11 cellular contexts compared by ENCODE assay signal in genomic region chr11:66314186-66314501, GRCh38. TPM values are rescaled to one million over a fixed set of nuclear protein-coding genes. Genes with fewer than 3 reads are reported as not detected.
A peak's percentile ranks its signal among the peaks of the same experiment; 100 is the strongest.
DNase-seq lines count a peak whose midpoint lies in the region; ATAC-seq and TF ChIP-seq lines count a peak whose summit lies in the region.
"Had no signal": no experiment of that assay in that cellular context is flagged by ENCODE, and none has a peak within 500 bp of the region (broad histone marks: within the 10 kb centered on the region; RNA-seq: fewer than 3 reads in every experiment).

No MANE protein-coding gene starts in this region.

- peak overlapping the region; percentile 89; the same call in 1 of the 2 replicates for H2BK120ac ChIP-seq in IMR-90 (ENCODE audit: low read depth, low read length)

- in situ Hi-C loops in IMR-90 (cut with MboI; ENCODE audit: low sequenced_read_pairs) = no loop called here

- dilution Hi-C loops in IMR-90 (cut with HindIII; ENCODE audit: low sequenced_read_pairs, unreplicated experiment) = no loop called here

- H3K14ac ChIP-seq in IMR-90 (replicated peaks; ENCODE audit: low read depth, low read length) = peak overlapping the region; percentile 94

- peak overlapping the region; percentile 35 for H3K18ac ChIP-seq in IMR-90 (ENCODE audit: low read depth, low read length)

- no TSS peak for BruUV-seq in IMR-90 (replicated peaks; lab: Mats Ljungman, UMichigan)

- H3K9ac ChIP-seq in IMR-90 (ENCODE audit: low read depth, low read length) (peak overlapping the region; percentile 95), endodermal cell (ENCODE audit: extremely low read depth, low read length, poor library complexity, severe bottlenecking) (no peak overlapping the region)

- peaks cover 33% of the 10 kb centered on the region for H3K79me2 ChIP-seq in osteoblast (ENCODE audit: insufficient read depth, low read length)

- H3K9me3 ChIP-seq in IMR-90 (ENCODE audit: control insufficient read depth, insufficient read depth, low read length) (no peaks in the 10 kb centered on the region), endodermal cell (ENCODE audit: control insufficient read depth, low read length) (no peaks in the 10 kb centered on the region), osteoblast (ENCODE audit: low read depth, low read length) (no peaks in the 10 kb centered on the region), ovary (no peaks in the 10 kb centered on the region)

- H2BK20ac ChIP-seq in IMR-90 (ENCODE audit: low read depth, low read length) = peak overlapping the region; percentile 32

- DNase-seq in BJ (ENCODE audit: low read depth) (no peak), IMR-90 (no peak), endodermal cell (no peak), osteoblast (ENCODE audit: insufficient read length, low spot score, missing footprints) (peak; percentile 66), NCI-H2227 treated with DMSO at 0.1 percent for 48 hours (lab: John Stamatoyannopoulos, UW) (no peak), ovary (no peak)
- DNase-seq in stimulated activated naive CD4-positive, alpha-beta T cell (lab: John Stamatoyannopoulos, UW) = no peak
- DNase-seq: GDM1; NK-92 treated with Interleukin-12 subunit alpha and Interleukin-12 subunit beta, amount 100 ng/mL, for 24 hours had no signal

- no peak overlapping the region for H3K27ac Mint-ChIP-seq in endodermal cell

- WGBS in IMR-90 (ENCODE audit: extremely low coverage in 2 of 2, insufficient read length in 1 of 2), 2 experiments = no CpG with 5 or more reads among the region's 1 CpG
- whole genome bisulfite sequencing in endodermal cell (ENCODE audit: insufficient coverage in 1 of 2, insufficient read length in 1 of 2), 2 experiments = 80% methylated on average over 1 of the region's 1 CpG; no CpG with 5 or more reads in 1 of the 2 experiments
- WGBS in ovary, 3 donors = 17 to 29% (median 19%) methylated on average over 1 of the region's 1 CpG

- TF ChIP-seq CTCF in BJ (IDR thresholded peaks at IDR 0.05; ENCODE audit: insufficient read depth, low read depth, low read length) = no peak
- no peak for TF ChIP-seq CTCF in IMR-90 (conservative IDR thresholded peaks at IDR 0.05; ENCODE audit: low read depth, low read length)
- no peak for TF ChIP-seq CTCF in endodermal cell (conservative IDR thresholded peaks at IDR 0.05)
- no peak for TF ChIP-seq CTCF in osteoblast (IDR thresholded peaks at IDR 0.05; ENCODE audit: extremely low read depth, low read depth, low read length)
- TF ChIP-seq CTCF in ovary (IDR thresholded peaks at IDR 0.05) = no peak

- H3K36me3 ChIP-seq in BJ (ENCODE audit: control insufficient read depth, insufficient read depth, low read length) = no peaks in the 10 kb centered on the region; the same call in 1 of the 2 replicates
- H3K36me3 ChIP-seq in IMR-90 (ENCODE audit: control insufficient read depth, insufficient read depth, low read length) = no peaks in the 10 kb centered on the region
- H3K36me3 ChIP-seq in endodermal cell (ENCODE audit: control insufficient read depth, insufficient read depth, low read length) = no peaks in the 10 kb centered on the region
- no peaks in the 10 kb centered on the region for H3K36me3 ChIP-seq in osteoblast (ENCODE audit: insufficient read depth, low read length)
- no peaks in the 10 kb centered on the region for H3K36me3 ChIP-seq in ovary

- peak overlapping the region; percentile 72 for H3K4me3 Mint-ChIP-seq in endodermal cell

- no peak for ATAC-seq in IMR-90 (ENCODE audit: low read depth)
- no peak for ATAC-seq in HG03097 (IDR thresholded peaks at IDR 0.05; ENCODE audit: low FRiP score, unreplicated experiment)

- no peak overlapping the region for H2AFZ ChIP-seq in IMR-90 (replicated peaks; ENCODE audit: low read length, poor library complexity)
- no peak overlapping the region for H2AFZ ChIP-seq in osteoblast (ENCODE audit: low read length)

- CTCF ChIA-PET in BJ (lab: Yijun Ruan, JAX) (interaction anchor here (2.4 to 11.3 kb wide), 5 partner anchors 11 to 94 kb away, joined by 9 to 201 read pairs (median 81); partner anchors contain the start of genes BRMS1 and RIN1), IMR-90 (lab: Yijun Ruan, JAX) (no interaction called here)

- peak overlapping the region; percentile 93 for H2AK9ac ChIP-seq in IMR-90 (replicated peaks; ENCODE audit: low read depth, low read length, poor library complexity)

- peaks cover 24% of the 10 kb centered on the region for H3K27me3 Mint-ChIP-seq in endodermal cell (ENCODE audit: insufficient read depth)

- H3K79me1 ChIP-seq in IMR-90 (ENCODE audit: low read depth in 1 of 2, low read length in 2 of 2) = peaks cover 0 to 41% of the 10 kb centered on the region in 2 experiments; a peak in 2 of 4 replicates

- H2BK15ac ChIP-seq in IMR-90 (ENCODE audit: low read depth, low read length) = peak overlapping the region; percentile 69; the same call in 1 of the 3 replicates

- H4K91ac ChIP-seq in IMR-90 (ENCODE audit: insufficient read depth, low read depth, low read length) = peak overlapping the region; percentile 77

- H4K8ac ChIP-seq in IMR-90 (ENCODE audit: low read depth in 2 of 2, low read length in 2 of 2) = peak overlapping the region; percentile 67 to 74; a peak in 3 of 4 replicates

- H3K36me3 Mint-ChIP-seq in endodermal cell (ENCODE audit: low read depth) = no peaks in the 10 kb centered on the region

- H3K23ac ChIP-seq in IMR-90 (ENCODE audit: low read depth, low read length) = peak overlapping the region; percentile 90

- H3K9me1 ChIP-seq in IMR-90 (ENCODE audit: insufficient read depth, low read length) = peaks cover 10% of the 10 kb centered on the region

- peak overlapping the region; percentile 93 for H3K27ac ChIP-seq in IMR-90 (ENCODE audit: insufficient read depth, low read length)
- H3K27ac ChIP-seq in endodermal cell (ENCODE audit: low read depth, low read length) = no peak overlapping the region
- H3K27ac ChIP-seq in osteoblast (ENCODE audit: low read depth, low read length) = peak overlapping the region; percentile 94
- H3K27ac ChIP-seq in ovary = peak overlapping the region in 1 of 2 donors; percentile 79

- H4K5ac ChIP-seq in IMR-90 (ENCODE audit: low read depth, low read length) = peak overlapping the region; percentile 90

- H3K27me3 ChIP-seq in BJ (ENCODE audit: control insufficient read depth, insufficient read depth, low read length) (no peaks in the 10 kb centered on the region), IMR-90 (ENCODE audit: control insufficient read depth, insufficient read depth, low read length) (no peaks in the 10 kb centered on the region), endodermal cell (ENCODE audit: control insufficient read depth, insufficient read depth, low read length, poor library complexity, severe bottlenecking) (no peaks in the 10 kb centered on the region), osteoblast (ENCODE audit: insufficient read depth, low read length) (no peaks in the 10 kb centered on the region), ovary (no peaks in the 10 kb centered on the region)

- H4K20me1 ChIP-seq in IMR-90 (ENCODE audit: insufficient read depth, low read length) (peaks cover 39% of the 10 kb centered on the region), osteoblast (ENCODE audit: insufficient read depth, low read length) (peaks cover 25% of the 10 kb centered on the region)

- peak overlapping the region; percentile 77 for H2AK5ac ChIP-seq in IMR-90 (ENCODE audit: low read depth, low read length)

- H3K4me1 Mint-ChIP-seq in endodermal cell = peaks cover 9% of the 10 kb centered on the region

- H3K4me3 ChIP-seq in BJ (ENCODE audit: low read depth, low read length) (peak overlapping the region; percentile 69), IMR-90 (ENCODE audit: insufficient read depth, low read depth, low read length) (peak overlapping the region; percentile 72), endodermal cell (ENCODE audit: low read length) (no peak overlapping the region), osteoblast (ENCODE audit: insufficient read depth, low read length) (peak overlapping the region; percentile 75), ovary (no peak overlapping the region)

- peak overlapping the region; percentile 77 for H2BK5ac ChIP-seq in IMR-90 (ENCODE audit: low read depth, low read length, poor library complexity, severe bottlenecking)

- TF ChIP-seq POLR2A in IMR-90 (IDR thresholded peaks at IDR 0.05; ENCODE audit: low read depth, low read length) = peak; percentile 68; the same call in 1 of the 2 replicates
- no peak for TF ChIP-seq POLR2A in ovary (IDR thresholded peaks at IDR 0.05)

- peak overlapping the region; percentile 81 for H3K4ac ChIP-seq in IMR-90 (ENCODE audit: low read depth, low read length)

- H3K4me1 ChIP-seq in IMR-90 (ENCODE audit: control insufficient read depth, insufficient read depth, low read length) = peaks cover 32% of the 10 kb centered on the region
- peaks cover 3% of the 10 kb centered on the region for H3K4me1 ChIP-seq in endodermal cell (ENCODE audit: control insufficient read depth, insufficient read depth, low read length)
- H3K4me1 ChIP-seq in osteoblast (ENCODE audit: insufficient read depth, low read length) = peaks cover 58% of the 10 kb centered on the region
- peaks cover 33% of the 10 kb centered on the region for H3K4me1 ChIP-seq in ovary (ENCODE audit: insufficient read depth)

- POLR2A ChIA-PET in BJ (lab: Charles Lee) (interaction anchor here (0.7 to 3.8 kb wide), 4 partner anchors 21 to 97 kb away, joined by 3 to 34 read pairs (median 11); partner anchors contain the start of genes RIN1 and YIF1A), IMR-90 (lab: Charles Lee; ENCODE audit: unreplicated experiment) (interaction anchor here (1.7 to 2.9 kb wide), 2 partner anchors 13 to 15 kb away, joined by 7 to 18 read pairs; no protein-coding TSS in a partner anchor)

- no peak for TF ChIP-seq RAD21 in IMR-90 (IDR thresholded peaks at IDR 0.05; ENCODE audit: low read length)

- peak overlapping the region; percentile 67; the same call in 1 of the 2 replicates for H3K56ac ChIP-seq in IMR-90 (ENCODE audit: extremely low read depth, insufficient read depth, low read length)

- peaks cover 6% of the 10 kb centered on the region for H3K9me3 Mint-ChIP-seq in endodermal cell

- intact Hi-C loops in IMR-90 (cut with micrococcal nuclease) (no loop called here), ovary (cut with DNase I) (no loop called here)

- H3K4me2 ChIP-seq in IMR-90 (ENCODE audit: low read depth, low read length) (peak overlapping the region; percentile 85), osteoblast (ENCODE audit: insufficient read depth, low read length) (peak overlapping the region; percentile 96)

- no peak for TF ChIP-seq EP300 in ovary (IDR thresholded peaks at IDR 0.05)

RNA-seq across cellular contexts. Expression of gene CD248, which starts 2.7 kb away (rescaled TPM):
- polyA plus RNA-seq in BJ (2011; rRNA removed) = 83.0 and 180 TPM in 2 replicates
- 54.8 and 83.5 TPM in 2 replicates for polyA minus RNA-seq in BJ (2011; rRNA and poly(A)+ RNA removed)
- 19.5 and 25.6 TPM in 2 replicates for total RNA-seq in IMR-90 (2012; rRNA removed)
- 209 and 223 TPM in 2 replicates for polyA plus RNA-seq in IMR-90 (2012; rRNA removed)
- 280 and 375 TPM in 2 replicates for polyA plus RNA-seq in IMR-90 (2012; cell fraction: cytosol; rRNA removed)
- 114 and 198 TPM in 2 replicates for polyA plus RNA-seq in IMR-90 (2012; cell fraction: nucleus; rRNA removed; ENCODE audit: low replicate concordance)
- under 1 TPM; 0.33 to 0.40 TPM for total RNA-seq in endodermal cell
- polyA plus RNA-seq in endodermal cell (2013, experiment 1 of 2) = 4.7 TPM
- 5.5 TPM for polyA plus RNA-seq in endodermal cell (2013, experiment 2 of 2)
- total RNA-seq in osteoblast = 103 and 107 TPM in 2 replicates
- total RNA-seq in ovary = 10 to 100 TPM in 6 of 7 donors, 1 to 10 TPM in 1; 4.9 to 47.9 (median 19.9) TPM
- polyA plus RNA-seq in ovary = 10 to 100 TPM in 1 of 2 donors, 1 to 10 TPM in 1; 6.3 to 17.2 TPM
- total RNA-seq: endothelial cell of umbilical vein had no signal

RNA-seq across cellular contexts. Expression of gene RIN1, which starts 22.1 kb away (rescaled TPM):
- polyA plus RNA-seq in BJ (2011; rRNA removed) (6.3 and 9.2 TPM in 2 replicates), IMR-90 (2012; rRNA removed) (20.8 and 27.1 TPM in 2 replicates), ovary (1 to 10 TPM in 1 of 2 donors, under 1 TPM in 1; 0.52 to 3.5 TPM)
- 5.4 and 5.8 TPM in 2 replicates for polyA minus RNA-seq in BJ (2011; rRNA and poly(A)+ RNA removed)
- total RNA-seq in IMR-90 (2012; rRNA removed) (9.9 and 10.6 TPM in 2 replicates), endodermal cell (1 to 10 TPM; 2.2 to 2.6 TPM), osteoblast (27.1 and 31.8 TPM in 2 replicates), ovary (1 to 10 TPM; 1.8 to 9.5 (median 6.3) TPM)
- polyA plus RNA-seq in IMR-90 (2012; cell fraction: cytosol; rRNA removed) = 19.8 and 26.9 TPM in 2 replicates
- 58.8 and 120 TPM in 2 replicates for polyA plus RNA-seq in IMR-90 (2012; cell fraction: nucleus; rRNA removed; ENCODE audit: low replicate concordance)
- polyA plus RNA-seq in endodermal cell (2013, experiment 1 of 2) = 3.6 TPM
- polyA plus RNA-seq in endodermal cell (2013, experiment 2 of 2) = 4.0 TPM

RNA-seq across cellular contexts. Expression of gene TMEM151A, which starts 22.4 kb away (rescaled TPM):
- 0.15 TPM in 1 of 2 replicates, not detected in the other for polyA plus RNA-seq in BJ (2011; rRNA removed)
- polyA minus RNA-seq in BJ (2011; rRNA and poly(A)+ RNA removed) = 0.14 and 0.26 TPM in 2 replicates
- total RNA-seq in IMR-90 (2012; rRNA removed) = not detected in 2 replicates
- polyA plus RNA-seq in IMR-90 (2012; rRNA removed) = 0.03 and 0.07 TPM in 2 replicates
- 0.04 and 0.18 TPM in 2 replicates for polyA plus RNA-seq in IMR-90 (2012; cell fraction: cytosol; rRNA removed)
- polyA plus RNA-seq in IMR-90 (2012; cell fraction: nucleus; rRNA removed; ENCODE audit: low replicate concordance) = 0.11 and 0.21 TPM in 2 replicates
- under 1 TPM in 1 of 2 donors, not detected in 1; 0.20 TPM for total RNA-seq in endodermal cell
- 0.50 TPM for polyA plus RNA-seq in endodermal cell (2013, experiment 1 of 2)
- polyA plus RNA-seq in endodermal cell (2013, experiment 2 of 2) = 0.41 TPM
- 0.29 and 0.36 TPM in 2 replicates for total RNA-seq in osteoblast
- 10 to 100 TPM in 1 of 7 donors, under 1 TPM in 3, not detected in 3; 0.20 to 10.8 (median 0.60) TPM for total RNA-seq in ovary
- polyA plus RNA-seq in ovary = under 1 TPM in 1 of 2 donors, not detected in 1; 0.15 TPM
- total RNA-seq: endothelial cell of umbilical vein had no signal
- polyA plus RNA-seq: endothelial cell of umbilical vein had no signal

RNA-seq across cellular contexts. Expression of gene YIF1A, which starts 25.2 kb away (rescaled TPM):
- 151 and 228 TPM in 2 replicates for polyA plus RNA-seq in BJ (2011; rRNA removed)
- 169 and 259 TPM in 2 replicates for polyA minus RNA-seq in BJ (2011; rRNA and poly(A)+ RNA removed)
- 128 and 134 TPM in 2 replicates for total RNA-seq in IMR-90 (2012; rRNA removed)
- 207 and 219 TPM in 2 replicates for polyA plus RNA-seq in IMR-90 (2012; rRNA removed)
- 235 and 292 TPM in 2 replicates for polyA plus RNA-seq in IMR-90 (2012; cell fraction: cytosol; rRNA removed)
- polyA plus RNA-seq in IMR-90 (2012; cell fraction: nucleus; rRNA removed; ENCODE audit: low replicate concordance) = 160 and 316 TPM in 2 replicates
- total RNA-seq in endodermal cell = 10 to 100 TPM; 70.6 to 80.1 TPM
- polyA plus RNA-seq in endodermal cell (2013, experiment 1 of 2) = 55.2 TPM
- polyA plus RNA-seq in endodermal cell (2013, experiment 2 of 2) = 51.0 TPM
- total RNA-seq in osteoblast = 165 and 182 TPM in 2 replicates
- total RNA-seq in ovary = 10 to 100 TPM; 43.8 to 91.0 (median 67.5) TPM
- 10 to 100 TPM; 39.3 to 63.9 TPM for polyA plus RNA-seq in ovary

RNA-seq across cellular contexts. Expression of gene BRMS1, which starts 30.8 kb away (rescaled TPM):
- polyA plus RNA-seq in BJ (2011; rRNA removed) (36.7 and 46.3 TPM in 2 replicates), IMR-90 (2012; rRNA removed) (48.3 and 51.9 TPM in 2 replicates), ovary (10 to 100 TPM; 17.5 to 31.0 TPM)
- 8.2 and 9.1 TPM in 2 replicates for polyA minus RNA-seq in BJ (2011; rRNA and poly(A)+ RNA removed)
- total RNA-seq in IMR-90 (2012; rRNA removed) (57.9 and 67.2 TPM in 2 replicates), endodermal cell (10 to 100 TPM; 38.7 to 40.3 TPM), osteoblast (43.0 and 43.1 TPM in 2 replicates), ovary (10 to 100 TPM; 19.9 to 32.2 (median 23.4) TPM)
- 38.2 and 49.5 TPM in 2 replicates for polyA plus RNA-seq in IMR-90 (2012; cell fraction: cytosol; rRNA removed)
- polyA plus RNA-seq in IMR-90 (2012; cell fraction: nucleus; rRNA removed; ENCODE audit: low replicate concordance) = 43.6 and 65.0 TPM in 2 replicates
- polyA plus RNA-seq in endodermal cell (2013, experiment 1 of 2) = 29.5 TPM
- polyA plus RNA-seq in endodermal cell (2013, experiment 2 of 2) = 30.5 TPM

Comparison
In these comparisons a context has a peak if more than half of its experiments do, and no peak if none do; other contexts are left out.
1. H3K4me3 ChIP-seq: peak in BJ (single experiment), IMR-90 (single experiment) and osteoblast (single experiment); none in endodermal cell (single experiment) and ovary (single experiment).
2. RNA of gene CD248, which starts 2.7 kb away (total RNA-seq): 103 to 107 TPM in osteoblast, 4.9 to 47.9 TPM in ovary and 19.5 to 25.6 TPM in IMR-90; 0.33 to 0.40 TPM in endodermal cell; every median in the first group is over 4 times any median in the second.